16 cellular contexts compared by ENCODE assay signal in genomic region chr6:160035241-160035640, GRCh38.
"Had no signal": no experiment of that assay in that cellular context is flagged by ENCODE, and none has a peak within 500 bp of the region (broad histone marks: within the 10 kb centered on the region; RNA-seq: fewer than 3 reads in every experiment).

No MANE protein-coding gene starts in this region.

- ATAC-seq: activated naive CD4-positive, alpha-beta T cell treated with anti-CD3 and anti-CD28 coated beads, Interleukin-2, amount 50 U/mL, for 72 hours; body of pancreas; stimulated activated memory B cell treated with anti-CD40 and anti-IgM and Interleukin-4, amounts not matched to agents 10 μg/mL and 1 μg/mL and 100 μg/mL, for 72 hours had no signal

- H3K27ac ChIP-seq: body of pancreas, neural progenitor cell, parathyroid adenoma had no signal

- H3K9me3 Mint-ChIP-seq: activated B cell treated with CpG ODN at 0.5 μM for 24 hours; activated CD4-positive, alpha-beta T cell treated with anti-CD3 and anti-CD28 coated beads, Interleukin-2, amount 10 ng/mL, durations not matched to agents 7 days and 5 days; activated naive CD4-positive, alpha-beta T cell treated with anti-CD3 and anti-CD28 coated beads, Interleukin-2, amount 50 U/mL, for 72 hours; central memory CD8-positive, alpha-beta T cell; neural progenitor cell; stimulated activated memory B cell treated with anti-CD40 and anti-IgM and Interleukin-4, amounts not matched to agents 10 μg/mL and 1 μg/mL and 100 μg/mL, for 72 hours; T-helper 1 cell treated with Interleukin-12 subunit alpha and Interleukin-12 subunit beta and Interleukin-4 antibody, amounts not matched to agents 30 μg/mL and 1 μg/mL, for 36 hours; type B pancreatic cell had no signal

- H3K4me3 Mint-ChIP-seq: activated B cell treated with CpG ODN at 0.5 μM for 24 hours; activated CD4-positive, alpha-beta T cell treated with anti-CD3 and anti-CD28 coated beads, Interleukin-2, amount 10 ng/mL, durations not matched to agents 7 days and 5 days; central memory CD8-positive, alpha-beta T cell; stimulated activated memory B cell treated with anti-CD40 and anti-IgM and Interleukin-4, amounts not matched to agents 10 μg/mL and 1 μg/mL and 100 μg/mL, for 72 hours; T-helper 1 cell treated with Interleukin-12 subunit alpha and Interleukin-12 subunit beta and Interleukin-4 antibody, amounts not matched to agents 30 μg/mL and 1 μg/mL, for 36 hours; type B pancreatic cell had no signal

- H3K4me1 Mint-ChIP-seq: stimulated activated memory B cell treated with anti-CD40 and anti-IgM and Interleukin-4, amounts not matched to agents 10 μg/mL and 1 μg/mL and 100 μg/mL, for 72 hours had no signal

- H3K27me3 ChIP-seq: body of pancreas, neural progenitor cell had no signal

- H3K4me3 ChIP-seq: body of pancreas, neural progenitor cell had no signal

- H3K27ac Mint-ChIP-seq: activated B cell treated with CpG ODN at 0.5 μM for 24 hours; activated naive CD4-positive, alpha-beta T cell treated with anti-CD3 and anti-CD28 coated beads, Interleukin-2, amount 50 U/mL, for 72 hours; neural progenitor cell; stimulated activated memory B cell treated with anti-CD40 and anti-IgM and Interleukin-4, amounts not matched to agents 10 μg/mL and 1 μg/mL and 100 μg/mL, for 72 hours; T-helper 1 cell treated with Interleukin-12 subunit alpha and Interleukin-12 subunit beta and Interleukin-4 antibody, amounts not matched to agents 30 μg/mL and 1 μg/mL, for 36 hours; type B pancreatic cell had no signal

- H3K9ac ChIP-seq: neural progenitor cell, parathyroid adenoma had no signal

- H3K27me3 Mint-ChIP-seq: activated B cell treated with CpG ODN at 0.5 μM for 24 hours; activated CD4-positive, alpha-beta T cell treated with anti-CD3 and anti-CD28 coated beads, Interleukin-2, amount 10 ng/mL, durations not matched to agents 7 days and 5 days; central memory CD8-positive, alpha-beta T cell; stimulated activated memory B cell treated with anti-CD40 and anti-IgM and Interleukin-4, amounts not matched to agents 10 μg/mL and 1 μg/mL and 100 μg/mL, for 72 hours; type B pancreatic cell had no signal

- DNase-seq: activated B cell treated with CpG ODN at 0.5 μM for 24 hours; activated CD4-positive, alpha-beta T cell treated with anti-CD3 and anti-CD28 coated beads, Interleukin-2, amount 10 ng/mL, durations not matched to agents 7 days and 5 days; activated effector memory CD4-positive, alpha-beta T cell treated with anti-CD3 and anti-CD28 coated beads, Interleukin-2, amount 50 U/mL, for 16 hours; amniotic stem cell; body of pancreas; effector memory CD4-positive, alpha-beta T cell; erythroblast; head of caudate nucleus; mesendoderm had no signal

- H3K9me3 ChIP-seq: body of pancreas had no signal

- H3K4me1 ChIP-seq: neural progenitor cell, parathyroid adenoma had no signal
